ENCODE assay signal across 14 cellular contexts in genomic region chr22:22714600-22715361, GRCh38.
DNase-seq lines count a peak whose midpoint lies in the region; ATAC-seq and TF ChIP-seq lines count a peak whose summit lies in the region.
"Had no signal": no experiment of that assay in that cellular context is flagged by ENCODE, and none has a peak within 500 bp of the region (broad histone marks: within the 10 kb centered on the region; RNA-seq: fewer than 3 reads in every experiment).

No MANE protein-coding gene starts in this region.

- H3K4me3 Mint-ChIP-seq in T-helper 17 cell: no peak overlapping the region
- H3K4me3 Mint-ChIP-seq: stimulated activated naive CD8-positive, alpha-beta T cell treated with anti-CD3 and anti-CD28 coated beads, Interleukin-15, amount 100 ng/mL, for 72 hours; T-helper 2 cell treated with Interferon-gamma antibody and Interleukin-4, amounts not matched to agents 5 μg/mL and 100 μg/mL, for 36 hours had no signal

- no peak for TF ChIP-seq EP300 in transverse colon (IDR thresholded peaks at IDR 0.05; ENCODE audit: low read depth)
- TF ChIP-seq EP300 in stomach (IDR thresholded peaks at IDR 0.05): no peak
- TF ChIP-seq EP300 in suprapubic skin (IDR thresholded peaks at IDR 0.05): no peak

- 74 to 79% methylated on average over 3 to 7 of the region's 7 CpGs for WGBS in transverse colon (ENCODE audit: low coverage in 1 of 2), 2 donors
- 70 to 84% (median 78%) methylated on average over 7 of the region's 7 CpGs for WGBS in stomach, 5 donors
- WGBS in suprapubic skin: 80% methylated on average over 7 of the region's 7 CpGs

- no peaks in the 10 kb centered on the region for H3K36me3 Mint-ChIP-seq in T-helper 17 cell (ENCODE audit: low read depth)

- H3K27ac Mint-ChIP-seq in T-helper 17 cell: no peak overlapping the region
- H3K27ac Mint-ChIP-seq: T-helper 2 cell treated with Interferon-gamma antibody and Interleukin-4, amounts not matched to agents 5 μg/mL and 100 μg/mL, for 36 hours had no signal

- H3K4me3 ChIP-seq in left ventricle myocardium inferior: no peak overlapping the region
- no peak overlapping the region for H3K4me3 ChIP-seq in transverse colon
- no peak overlapping the region for H3K4me3 ChIP-seq in stomach
- no peak overlapping the region for H3K4me3 ChIP-seq in suprapubic skin
- H3K4me3 ChIP-seq: pancreas had no signal

- peaks cover 28% of the 10 kb centered on the region for H3K27me3 Mint-ChIP-seq in T-helper 17 cell

- in situ Hi-C loops in transverse colon (cut with MboI; ENCODE audit: low pct_ligation_motif_present in 1 of 4, low pct_unique_long_range_greater_than_20kb in 1 of 4, low sequenced_read_pairs in 3 of 4): no loop called here

- peak; percentile 47 for ATAC-seq in Right ventricle myocardium inferior
- ATAC-seq in HG03045 (IDR thresholded peaks at IDR 0.05; ENCODE audit: unreplicated experiment): peak; percentile 48
- ATAC-seq in T-helper 17 cell: peak; percentile 46
- no peak for ATAC-seq in SK-N-SH treated with all-trans-retinoic acid at 6 μM for 48 hours
- ATAC-seq: stimulated activated naive CD8-positive, alpha-beta T cell treated with anti-CD3 and anti-CD28 coated beads, Interleukin-15, amount 100 ng/mL, for 72 hours had no signal

- H3K27me3 ChIP-seq in left ventricle myocardium inferior (ENCODE audit: low read depth) (peaks cover 80% of the 10 kb centered on the region), transverse colon (no peaks in the 10 kb centered on the region), stomach (peaks cover 0 to 10% (median 0%) of the 10 kb centered on the region in 3 donors), suprapubic skin (peaks cover 3% of the 10 kb centered on the region)

- H3K4me1 ChIP-seq in left ventricle myocardium inferior (no peaks in the 10 kb centered on the region), transverse colon (no peaks in the 10 kb centered on the region), stomach (peaks cover 0 to 6% (median 1%) of the 10 kb centered on the region in 4 donors), suprapubic skin (no peaks in the 10 kb centered on the region)

- TF ChIP-seq POLR2A in transverse colon (IDR thresholded peaks at IDR 0.05) (no peak), stomach (IDR thresholded peaks at IDR 0.05) (no peak), suprapubic skin (IDR thresholded peaks at IDR 0.05) (no peak)

- H3K27ac ChIP-seq in left ventricle myocardium inferior (replicated peaks) (no peak overlapping the region), transverse colon (no peak overlapping the region), stomach (no peak overlapping the region), suprapubic skin (no peak overlapping the region)
- H3K27ac ChIP-seq: pancreas had no signal

- intact Hi-C loops in Right ventricle myocardium inferior (cut with DNase I) (no loop called here), left ventricle myocardium inferior (cut with micrococcal nuclease) (no loop called here), transverse colon (cut with DNase I; ENCODE audit: low total_unique reads) (no loop called here), stomach (cut with DNase I; ENCODE audit: low total_unique reads) (no loop called here)

- no peak for DNase-seq in Right ventricle myocardium inferior (ENCODE audit: missing footprints)
- DNase-seq in left ventricle myocardium inferior: no peak
- DNase-seq in T-helper 17 cell: no peak
- peak; percentile 26 for DNase-seq in transverse colon
- DNase-seq in stomach: no peak
- DNase-seq in suprapubic skin (ENCODE audit: low spot score in 2 of 2): no peak
- DNase-seq: effector memory CD4-positive, alpha-beta T cell; glutamatergic neuron; NCI-H1417 treated with DMSO at 0.1 percent for 48 hours; pancreas; stimulated activated naive CD8-positive, alpha-beta T cell treated with anti-CD3 and anti-CD28 coated beads, Interleukin-15, amount 100 ng/mL, for 72 hours had no signal

- TF ChIP-seq CTCF in left ventricle myocardium inferior (IDR thresholded peaks at IDR 0.05; ENCODE audit: borderline replicate concordance): no peak
- no peak for TF ChIP-seq CTCF in transverse colon (IDR thresholded peaks at IDR 0.05)
- no peak for TF ChIP-seq CTCF in stomach (IDR thresholded peaks at IDR 0.05)
- no peak for TF ChIP-seq CTCF in suprapubic skin (IDR thresholded peaks at IDR 0.05)

- peaks cover 2% of the 10 kb centered on the region for H3K4me1 Mint-ChIP-seq in T-helper 17 cell

- no peaks in the 10 kb centered on the region for H3K36me3 ChIP-seq in left ventricle myocardium inferior
- no peaks in the 10 kb centered on the region for H3K36me3 ChIP-seq in transverse colon
- H3K36me3 ChIP-seq in stomach: no peaks in the 10 kb centered on the region
- no peaks in the 10 kb centered on the region for H3K36me3 ChIP-seq in suprapubic skin
- H3K36me3 ChIP-seq: pancreas had no signal

- H3K9me3 ChIP-seq in left ventricle myocardium inferior (replicated peaks): no peaks in the 10 kb centered on the region
- no peaks in the 10 kb centered on the region for H3K9me3 ChIP-seq in T-helper 17 cell (ENCODE audit: control insufficient read depth, low read length, poor library complexity, severe bottlenecking)
- no peaks in the 10 kb centered on the region for H3K9me3 ChIP-seq in transverse colon
- no peaks in the 10 kb centered on the region for H3K9me3 ChIP-seq in stomach
- no peaks in the 10 kb centered on the region for H3K9me3 ChIP-seq in suprapubic skin
- H3K9me3 ChIP-seq: pancreas had no signal

TF ChIP-seq in SK-N-SH treated with all-trans-retinoic acid at 6 μM for 48 hours, 23 proteins besides CTCF, POLR2A, EP300 and RAD21:
- TF ChIP-seq RARB (CRISPR knock-in tag; IDR thresholded peaks at IDR 0.05) (no peak), CSRNP3 (CRISPR knock-in tag; IDR thresholded peaks at IDR 0.05) (no peak), POU6F1 (CRISPR knock-in tag; IDR thresholded peaks at IDR 0.05; ENCODE audit: borderline replicate concordance, low read depth) (no peak), ZNF8 (CRISPR knock-in tag; IDR thresholded peaks at IDR 0.05) (no peak), PPARA (CRISPR knock-in tag; IDR thresholded peaks at IDR 0.05; ENCODE audit: borderline replicate concordance) (no peak), TSHZ2 (CRISPR knock-in tag; IDR thresholded peaks at IDR 0.05) (no peak), ISL1 (CRISPR knock-in tag; IDR thresholded peaks at IDR 0.05) (no peak), ZFP3 (CRISPR knock-in tag; IDR thresholded peaks at IDR 0.05) (no peak)
TF ChIP-seq in SK-N-SH treated with all-trans-retinoic acid at 6 μM for 48 hours: peak in this region for 0.
